17 cellular contexts compared by ENCODE assay signal in genomic region chr20:18304618-18305017, GRCh38. TPM values are rescaled to one million over a fixed set of nuclear protein-coding genes. Genes with fewer than 3 reads are reported as not detected.
A peak's percentile ranks its signal among the peaks of the same experiment; 100 is the strongest.
DNase-seq lines count a peak whose midpoint lies in the region; ATAC-seq and TF ChIP-seq lines count a peak whose summit lies in the region.
"Had no signal": no experiment of that assay in that cellular context is flagged by ENCODE, and none has a peak within 500 bp of the region (broad histone marks: within the 10 kb centered on the region; RNA-seq: fewer than 3 reads in every experiment).

No MANE protein-coding gene starts in this region.

- no peaks in the 10 kb centered on the region for H3K27me3 ChIP-seq in brain microvascular endothelial cell (replicated peaks)
- H3K27me3 ChIP-seq in neural progenitor cell, result no peaks in the 10 kb centered on the region
- H3K27me3 ChIP-seq: cardiac muscle cell, tibial artery had no signal

- no peak for ATAC-seq in GM21786 (IDR thresholded peaks at IDR 0.05; ENCODE audit: unreplicated experiment)
- ATAC-seq: lower lobe of right lung had no signal

- in situ Hi-C loops in brain microvascular endothelial cell (cut with HindIII; ENCODE audit: low pct_ligation_motif_present, low sequenced_read_pairs), result no loop called here

- H3K27ac ChIP-seq in brain microvascular endothelial cell (no peak overlapping the region), neural progenitor cell (no peak overlapping the region)
- H3K27ac ChIP-seq: cardiac muscle cell, epithelial cell of prostate, lower lobe of right lung, tibial artery had no signal

- H3K9ac ChIP-seq in neural progenitor cell, result no peak overlapping the region

- peak; percentile 25 for DNase-seq in DMS 273 (lab: John Stamatoyannopoulos, UW; ENCODE audit: unreplicated experiment)
- DNase-seq in DMS 273 treated with DMSO at 0.1 percent for 48 hours (lab: John Stamatoyannopoulos, UW), result no peak
- DNase-seq in Kasumi-1 (lab: John Stamatoyannopoulos, UW), result peak; percentile 3 to 10
- DNase-seq in brain microvascular endothelial cell, result no peak
- DNase-seq in neural progenitor cell (ENCODE audit: low spot score), result no peak
- no peak for DNase-seq in HK-2 (ENCODE audit: unreplicated experiment)
- no peak for DNase-seq in stimulated activated CD4-positive, alpha-beta T cell treated with anti-CD3 and anti-CD28 coated beads, Interleukin-12 subunit alpha, Interleukin-12 subunit beta, amount 100 ng/mL, for 4 hours
- DNase-seq: 8988T; activated naive CD4-positive, alpha-beta T cell treated with anti-CD3 and anti-CD28 coated beads for 36 hours; lower lobe of right lung; NCI-H2171; nucleus accumbens; RPMI8226; tibial artery had no signal

- no peak overlapping the region for H3K4me3 Mint-ChIP-seq in neural progenitor cell
- H3K4me3 Mint-ChIP-seq: activated naive CD4-positive, alpha-beta T cell treated with anti-CD3 and anti-CD28 coated beads for 36 hours had no signal

- TF ChIP-seq CTCF in brain microvascular endothelial cell (IDR thresholded peaks at IDR 0.05; ENCODE audit: low read depth, low read length, missing control alignments) (peak; percentile 47), neural progenitor cell (IDR thresholded peaks at IDR 0.05) (peak; percentile 41)

- no peak overlapping the region for H2AFZ ChIP-seq in neural progenitor cell (replicated peaks)

- peaks cover 11% of the 10 kb centered on the region for H3K9me3 ChIP-seq in neural progenitor cell (ENCODE audit: low read depth)
- H3K9me3 ChIP-seq: lower lobe of right lung, tibial artery had no signal

- H4K20me1 ChIP-seq in neural progenitor cell (ENCODE audit: low read depth), result no peaks in the 10 kb centered on the region

- H3K9me3 Mint-ChIP-seq in neural progenitor cell, result peaks cover 13% of the 10 kb centered on the region
- H3K9me3 Mint-ChIP-seq: activated naive CD4-positive, alpha-beta T cell treated with anti-CD3 and anti-CD28 coated beads for 36 hours had no signal

- no peak overlapping the region for H3K27ac Mint-ChIP-seq in neural progenitor cell
- H3K27ac Mint-ChIP-seq: activated naive CD4-positive, alpha-beta T cell treated with anti-CD3 and anti-CD28 coated beads for 36 hours had no signal

- H3K36me3 Mint-ChIP-seq in neural progenitor cell, result peaks cover 22% of the 10 kb centered on the region

- no peaks in the 10 kb centered on the region for H3F3A ChIP-seq in neural progenitor cell (ENCODE audit: low read depth)

- no peaks in the 10 kb centered on the region for H3K4me1 ChIP-seq in neural progenitor cell
- H3K4me1 ChIP-seq: lower lobe of right lung, tibial artery had no signal

- no peaks in the 10 kb centered on the region for H3K27me3 Mint-ChIP-seq in neural progenitor cell (ENCODE audit: insufficient read depth, low read depth)

- no peaks in the 10 kb centered on the region for H3K79me2 ChIP-seq in neural progenitor cell (ENCODE audit: low read depth)

- H3K4me2 ChIP-seq in neural progenitor cell, result no peak overlapping the region

- H3K36me3 ChIP-seq in brain microvascular endothelial cell (replicated peaks), result peaks cover 10% of the 10 kb centered on the region
- H3K36me3 ChIP-seq in neural progenitor cell, result peaks cover 9% of the 10 kb centered on the region

- H3K4me3 ChIP-seq in brain microvascular endothelial cell (ENCODE audit: low read depth, low read length) (no peak overlapping the region), neural progenitor cell (no peak overlapping the region)
- H3K4me3 ChIP-seq: cardiac muscle cell, lower lobe of right lung, tibial artery had no signal

- H3K4me1 Mint-ChIP-seq in neural progenitor cell, result no peaks in the 10 kb centered on the region

RNA-seq across cellular contexts. Expression of gene ZNF133, which starts 16.3 kb away (rescaled TPM):
- 24.1 and 24.8 TPM in 2 replicates for total RNA-seq in neural progenitor cell (ENCODE audit: low replicate concordance)

Comparison
In these comparisons a context has a peak if more than half of its experiments do, and no peak if none do; other contexts are left out.
1. DNase-seq: peak in DMS 273 (single experiment) and Kasumi-1 (2 of 2); none in DMS 273 treated with DMSO at 0.1 percent for 48 hours (single experiment), brain microvascular endothelial cell (single experiment), neural progenitor cell (single experiment), HK-2 (single experiment) and stimulated activated CD4-positive, alpha-beta T cell treated with anti-CD3 and anti-CD28 coated beads, Interleukin-12 subunit alpha, Interleukin-12 subunit beta, amount 100 ng/mL, for 4 hours (single experiment).